Comparison of ENCODE assay signal across 1 cellular context in the genomic region with DNA sequence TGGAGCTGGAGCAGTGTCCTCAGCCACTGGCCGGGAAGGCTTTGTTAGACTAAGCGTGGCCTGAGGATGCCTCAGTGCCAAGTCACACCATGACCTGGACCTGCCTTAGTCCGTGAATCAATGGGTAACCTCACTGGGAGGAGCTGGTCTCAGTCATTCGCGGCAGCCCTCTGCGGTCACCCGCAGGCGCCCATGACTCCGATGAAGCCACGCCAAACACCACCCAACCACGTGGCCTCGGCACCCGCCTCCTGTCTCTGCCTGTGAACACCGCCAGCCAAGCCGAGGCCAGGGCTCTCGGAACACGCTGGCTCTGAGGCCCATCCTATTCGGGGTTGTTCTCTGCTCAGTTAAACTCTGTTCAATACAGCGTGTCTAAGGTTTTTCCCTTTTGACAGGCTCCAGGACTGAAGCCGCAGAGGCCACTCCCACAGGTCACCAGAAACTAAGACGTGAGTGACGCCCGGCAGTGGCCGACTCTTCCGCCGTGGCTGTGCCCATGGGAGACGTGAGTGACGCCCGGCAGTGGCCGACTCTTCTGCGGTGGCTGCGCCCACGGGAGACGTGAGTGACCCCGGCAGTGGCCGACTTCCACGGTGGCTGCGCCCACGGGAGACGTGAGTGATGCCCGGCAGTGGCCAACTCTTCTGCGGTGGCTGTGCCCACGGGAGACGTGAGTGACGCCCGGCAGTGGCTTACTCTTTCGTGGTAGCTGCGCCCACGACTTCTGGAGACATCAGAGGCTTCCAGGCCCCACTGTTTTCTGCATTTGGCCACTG.
TF ChIP-seq lines count a peak whose summit lies in the region.

No MANE protein-coding gene starts in this region.

TF ChIP-seq in H1, 55 proteins besides CTCF, POLR2A, EP300 and RAD21:
- TF ChIP-seq RFX5 (IDR thresholded peaks at IDR 0.05; ENCODE audit: borderline replicate concordance, low read depth, low read length) (no peak), HDAC6 (IDR thresholded peaks at IDR 0.05; ENCODE audit: low read depth, low read length) (no peak), EGR1 (IDR thresholded peaks at IDR 0.05; ENCODE audit: borderline replicate concordance, low read depth, low read length) (peak; percentile 44)
TF ChIP-seq in H1: peak in this region for 1.
